In the genomic region with DNA sequence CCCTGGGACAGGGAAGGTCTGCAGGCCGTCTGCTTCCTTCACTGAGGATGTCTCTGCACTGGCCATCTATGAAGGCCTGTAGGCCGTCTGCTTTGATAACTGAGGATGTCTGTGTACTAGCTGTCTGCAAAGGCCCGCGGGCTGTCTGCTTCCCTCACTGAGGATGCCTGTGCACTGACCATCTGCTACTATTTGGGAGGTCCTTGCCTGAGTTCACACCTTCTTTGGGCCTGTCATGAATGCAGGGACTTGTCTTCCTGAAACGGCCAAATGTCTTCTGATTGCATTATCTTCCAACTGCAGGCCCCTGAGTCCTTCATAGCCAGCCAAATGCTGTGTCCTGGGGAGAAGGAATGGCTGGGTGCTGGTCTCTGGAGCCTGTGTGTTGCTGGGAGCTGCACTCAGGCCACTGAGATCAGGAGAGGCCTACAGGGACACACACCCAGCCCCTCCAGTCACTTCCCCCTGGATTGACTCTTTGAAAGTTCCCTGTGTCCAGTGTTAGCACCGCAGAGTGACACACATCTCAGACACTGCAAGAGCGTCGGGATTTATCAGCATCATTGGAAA, we compare ENCODE assay signal across 19 cellular contexts.
"Had no signal": no experiment of that assay in that cellular context is flagged by ENCODE, and none has a peak within 500 bp of the region (broad histone marks: within the 10 kb centered on the region; RNA-seq: fewer than 3 reads in every experiment).

No MANE protein-coding gene starts in this region.

- H3K27ac ChIP-seq: dorsolateral prefrontal cortex, esophagus squamous epithelium, gastroesophageal sphincter, sigmoid colon, thoracic aorta, upper lobe of left lung had no signal

- H3K4me3 Mint-ChIP-seq: activated B cell treated with CpG ODN at 0.5 μM for 24 hours; activated CD4-positive, alpha-beta memory T cell treated with anti-CD3 and anti-CD28 coated beads for 36 hours; activated naive CD4-positive, alpha-beta T cell treated with anti-CD3 and anti-CD28 coated beads, Interleukin-2, amount 50 U/mL, for 24 hours; brain had no signal

- H3K9me3 ChIP-seq: esophagus squamous epithelium, gastroesophageal sphincter, sigmoid colon, thoracic aorta, upper lobe of left lung had no signal

- H3K27ac Mint-ChIP-seq: activated B cell treated with CpG ODN at 0.5 μM for 24 hours; activated CD4-positive, alpha-beta memory T cell treated with anti-CD3 and anti-CD28 coated beads for 36 hours; activated naive CD4-positive, alpha-beta T cell treated with anti-CD3 and anti-CD28 coated beads, Interleukin-2, amount 50 U/mL, for 24 hours had no signal

- H3K36me3 ChIP-seq: esophagus squamous epithelium, gastroesophageal sphincter, sigmoid colon, thoracic aorta, upper lobe of left lung had no signal

- H3K4me1 Mint-ChIP-seq: activated B cell treated with CpG ODN at 0.5 μM for 24 hours had no signal

- H3K27me3 Mint-ChIP-seq: activated naive CD4-positive, alpha-beta T cell treated with anti-CD3 and anti-CD28 coated beads, Interleukin-2, amount 50 U/mL, for 24 hours had no signal

- H3K4me1 ChIP-seq: esophagus squamous epithelium, gastroesophageal sphincter, sigmoid colon, upper lobe of left lung had no signal

- H3K36me3 Mint-ChIP-seq: activated CD4-positive, alpha-beta memory T cell treated with anti-CD3 and anti-CD28 coated beads for 36 hours; activated naive CD4-positive, alpha-beta T cell treated with anti-CD3 and anti-CD28 coated beads, Interleukin-2, amount 50 U/mL, for 24 hours; brain had no signal

- H3K9me3 Mint-ChIP-seq: activated CD4-positive, alpha-beta memory T cell treated with anti-CD3 and anti-CD28 coated beads for 36 hours; activated naive CD4-positive, alpha-beta T cell treated with anti-CD3 and anti-CD28 coated beads, Interleukin-2, amount 50 U/mL, for 24 hours had no signal

- DNase-seq: activated B cell treated with CpG ODN at 0.5 μM for 24 hours; activated CD4-positive, alpha-beta memory T cell treated with anti-CD3 and anti-CD28 coated beads for 36 hours; activated CD4-positive, alpha-beta T cell treated with anti-CD3 and anti-CD28 coated beads for 4 hours; activated gamma-delta T cell treated with Interleukin-2 at 50 U/mL for 16 hours; activated T-cell treated with anti-CD3 and anti-CD28 coated beads, Interleukin-2, amount 50 U/mL, for 1 hour; caudate nucleus; esophagus squamous epithelium; left cardiac atrium; occipital lobe; sigmoid colon; stimulated activated CD4-positive, alpha-beta T cell treated with anti-CD3 and anti-CD28 coated beads, Interleukin-4, amount 100 ng/mL, for 1 hour; stimulated activated naive CD4-positive, alpha-beta T cell; T-helper 9 cell had no signal

- H3K27me3 ChIP-seq: sigmoid colon, upper lobe of left lung had no signal

- ATAC-seq: gastroesophageal sphincter, left cardiac atrium had no signal

- H3K4me3 ChIP-seq: dorsolateral prefrontal cortex, esophagus squamous epithelium, gastroesophageal sphincter, sigmoid colon, thoracic aorta, upper lobe of left lung had no signal
